Comparison of ENCODE assay signal across 1 cellular context in genomic region chr15:101277038-101277822, GRCh38.
TF ChIP-seq lines count a peak whose summit lies in the region.

Gene SELENOS (minus strand): TSS chr15:101277485. CDS start chr15:101277417, 68 bp downstream.

TF ChIP-seq in A549, 52 proteins besides CTCF, POLR2A, EP300 and RAD21 (continued from another document):
- TF ChIP-seq HES2 (IDR thresholded peaks at IDR 0.05) (no peak), ZFP36 (IDR thresholded peaks at IDR 0.05; ENCODE audit: borderline replicate concordance, partially characterized antibody) (no peak), ESRRA (IDR thresholded peaks at IDR 0.05; ENCODE audit: borderline replicate concordance, low read length) (no peak), HMGXB4 (CRISPR knock-in tag; IDR thresholded peaks at IDR 0.05; ENCODE audit: borderline replicate concordance) (no peak), CBX2 (IDR thresholded peaks at IDR 0.05; ENCODE audit: borderline replicate concordance, low read depth) (no peak), NR3C1 (IDR thresholded peaks at IDR 0.05) (no peak), ZSCAN20 (CRISPR knock-in tag; IDR thresholded peaks at IDR 0.05) (no peak), MAZ (IDR thresholded peaks at IDR 0.05; ENCODE audit: borderline replicate concordance, low read depth, low read length) (no peak), ZC3H11A (IDR thresholded peaks at IDR 0.05) (no peak), HEYL (CRISPR knock-in tag; IDR thresholded peaks at IDR 0.05) (no peak), SMC3 (IDR thresholded peaks at IDR 0.05) (no peak), MAFK (IDR thresholded peaks at IDR 0.05; ENCODE audit: partially characterized antibody) (no peak)
